ENCODE assay signal across 10 cellular contexts in the genomic region with DNA sequence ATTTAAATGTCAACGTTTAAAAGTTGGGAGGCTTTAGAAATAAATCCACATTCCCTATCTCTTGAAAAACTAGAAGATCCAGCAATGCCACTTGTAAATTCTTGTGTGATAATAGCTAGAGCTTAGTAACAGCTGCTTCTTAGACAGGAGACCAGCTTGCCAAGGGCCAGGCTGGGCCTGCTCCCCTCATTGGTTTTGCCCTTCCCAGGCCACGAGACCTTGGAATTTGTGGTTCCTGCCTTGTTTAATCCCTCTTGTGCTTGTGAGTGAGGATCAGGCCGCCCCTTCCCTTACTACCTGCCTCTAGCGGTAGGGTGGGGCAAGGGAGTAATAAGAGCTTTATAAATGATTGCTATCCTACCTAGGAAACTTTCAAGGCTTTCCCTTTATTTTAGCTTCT.
DNase-seq lines count a peak whose midpoint lies in the region; ATAC-seq and TF ChIP-seq lines count a peak whose summit lies in the region.
"Had no signal": no experiment of that assay in that cellular context is flagged by ENCODE, and none has a peak within 500 bp of the region (broad histone marks: within the 10 kb centered on the region; RNA-seq: fewer than 3 reads in every experiment).

No MANE protein-coding gene starts in this region.

- DNase-seq in MG63: peak; percentile 30
- peak; percentile 84 for DNase-seq in endodermal cell
- DNase-seq in mesothelial cell of epicardium (ENCODE audit: low spot score in 2 of 2, unreplicated experiment in 2 of 2): no peak
- DNase-seq in upper lobe of right lung: no peak
- no peak for DNase-seq in GDM1 (lab: John Stamatoyannopoulos, UW)
- DNase-seq in NCI-H1930 (lab: John Stamatoyannopoulos, UW): no peak
- no peak for DNase-seq in activated CD4-positive, alpha-beta T cell treated with anti-CD3 and anti-CD28 coated beads, Interleukin-2, amount 50 U/mL, for 48 hours
- DNase-seq: activated T-cell treated with anti-CD3 and anti-CD28 coated beads, Interleukin-2, amount 50 U/mL, for 1 hour; MV-4-11 had no signal

- peaks cover 6% of the 10 kb centered on the region for H3K36me3 Mint-ChIP-seq in endodermal cell (ENCODE audit: low read depth)
- H3K36me3 Mint-ChIP-seq in mesothelial cell of epicardium: peaks cover 13% of the 10 kb centered on the region

- H3K27me3 Mint-ChIP-seq in endodermal cell (ENCODE audit: insufficient read depth): no peaks in the 10 kb centered on the region
- H3K27me3 Mint-ChIP-seq in mesothelial cell of epicardium (ENCODE audit: low read depth): no peaks in the 10 kb centered on the region

- H3K36me3 ChIP-seq in MG63: peaks cover 12% of the 10 kb centered on the region
- peaks cover 3% of the 10 kb centered on the region for H3K36me3 ChIP-seq in endodermal cell (ENCODE audit: control insufficient read depth, insufficient read depth, low read length)
- peaks cover 75% of the 10 kb centered on the region for H3K36me3 ChIP-seq in upper lobe of right lung

- peak overlapping the region; percentile 44 for H3K27ac Mint-ChIP-seq in endodermal cell
- peak overlapping the region; percentile 78 for H3K27ac Mint-ChIP-seq in mesothelial cell of epicardium

- H3K9ac ChIP-seq in endodermal cell (ENCODE audit: extremely low read depth, low read length, poor library complexity, severe bottlenecking): no peak overlapping the region

- H3K4me3 Mint-ChIP-seq in endodermal cell (no peak overlapping the region), mesothelial cell of epicardium (no peak overlapping the region)

- H3K4me3 ChIP-seq in MG63: no peak overlapping the region
- no peak overlapping the region for H3K4me3 ChIP-seq in endodermal cell (ENCODE audit: low read length)
- H3K4me3 ChIP-seq in upper lobe of right lung: no peak overlapping the region

- H3K4me1 ChIP-seq in endodermal cell (ENCODE audit: control insufficient read depth, insufficient read depth, low read length) (peaks cover 26% of the 10 kb centered on the region), upper lobe of right lung (peaks cover 9% of the 10 kb centered on the region)

- intact Hi-C loops in upper lobe of right lung (cut with DNase I): no loop called here

- H3K9me3 Mint-ChIP-seq in endodermal cell (no peaks in the 10 kb centered on the region), mesothelial cell of epicardium (no peaks in the 10 kb centered on the region)

- ATAC-seq in upper lobe of right lung: peak; percentile 56
- ATAC-seq: HCT116 had no signal

- H3K4me1 Mint-ChIP-seq in endodermal cell (peaks cover 44% of the 10 kb centered on the region), mesothelial cell of epicardium (peaks cover 20% of the 10 kb centered on the region)

- 86 to 88% methylated on average over 1 to 3 of the region's 4 CpGs for WGBS in endodermal cell (ENCODE audit: insufficient coverage in 1 of 2, insufficient read length in 1 of 2), 2 experiments

- TF ChIP-seq CTCF in endodermal cell (conservative IDR thresholded peaks at IDR 0.05) (peak; percentile 67), mesothelial cell of epicardium (IDR thresholded peaks at IDR 0.05; ENCODE audit: unreplicated experiment) (no peak), upper lobe of right lung (IDR thresholded peaks at IDR 0.05) (no peak)

- H3K27me3 ChIP-seq in MG63: no peaks in the 10 kb centered on the region
- H3K27me3 ChIP-seq in endodermal cell (ENCODE audit: control insufficient read depth, insufficient read depth, low read length, poor library complexity, severe bottlenecking): no peaks in the 10 kb centered on the region
- H3K27me3 ChIP-seq in upper lobe of right lung: no peaks in the 10 kb centered on the region

- no peak overlapping the region for H3K27ac ChIP-seq in endodermal cell (ENCODE audit: low read depth, low read length)
- H3K27ac ChIP-seq in upper lobe of right lung: peak overlapping the region; percentile 56

- H3K9me3 ChIP-seq in MG63: no peaks in the 10 kb centered on the region
- no peaks in the 10 kb centered on the region for H3K9me3 ChIP-seq in endodermal cell (ENCODE audit: control insufficient read depth, low read length)
- H3K9me3 ChIP-seq in upper lobe of right lung: no peaks in the 10 kb centered on the region

Comparison
In these comparisons a context has a peak if more than half of its experiments do, and no peak if none do; other contexts are left out.
1. DNase-seq: peak in MG63 (single experiment) and endodermal cell (single experiment); none in mesothelial cell of epicardium (0 of 2), upper lobe of right lung (single experiment), GDM1 (single experiment), NCI-H1930 (0 of 2) and activated CD4-positive, alpha-beta T cell treated with anti-CD3 and anti-CD28 coated beads, Interleukin-2, amount 50 U/mL, for 48 hours (0 of 2).